In genomic region chr1:161068306-161069200, GRCh38 we compare ENCODE assay signal across 8 cellular contexts. TPM values are rescaled to one million over a fixed set of nuclear protein-coding genes. Genes with fewer than 3 reads are reported as not detected.
A peak's percentile ranks its signal among the peaks of the same experiment; 100 is the strongest.
DNase-seq lines count a peak whose midpoint lies in the region; ATAC-seq, FAIRE-seq and TF ChIP-seq lines count a peak whose summit lies in the region.

No MANE protein-coding gene starts in this region.

- FAIRE-seq in frontal cortex (lab: Jason Lieb, UNC): no peak

- DNase-seq in GM10266 (ENCODE audit: extremely low spot score) (peak; percentile 86), OCI-M2 (lab: John Stamatoyannopoulos, UW; ENCODE audit: unreplicated experiment) (peak; percentile 4), left lobe of liver (ENCODE audit: low spot score) (no peak), NCI-H2227 treated with DMSO at 0.1 percent for 48 hours (lab: John Stamatoyannopoulos, UW) (no peak), frontal cortex (ENCODE audit: low spot score in 2 of 2) (no peak)
- peak; percentile 91 for DNase-seq in activated effector memory CD4-positive, alpha-beta T cell treated with anti-CD3 and anti-CD28 coated beads, Interleukin-2, amount 50 U/mL, for 16 hours
- peak; percentile 75 to 77 for DNase-seq in stimulated activated CD8-positive, alpha-beta memory T cell treated with anti-CD3 and anti-CD28 coated beads, Interleukin-15, amount 100 ng/mL, for 48 hours (ENCODE audit: low read depth in 2 of 2)

- ATAC-seq in HG02571 (IDR thresholded peaks at IDR 0.05; ENCODE audit: unreplicated experiment) (peak; percentile 42), left lobe of liver (peak; percentile 68)

- TF ChIP-seq CTCF in GM10266 (IDR thresholded peaks at IDR 0.05; ENCODE audit: control insufficient read depth, insufficient read depth, low read depth, missing control alignments): no peak

RNA-seq across cellular contexts. Expression of gene ARHGAP30, which starts 1.1 kb away (rescaled TPM):
- total RNA-seq in left lobe of liver (4.0 TPM), frontal cortex (0.82 TPM)

RNA-seq across cellular contexts. Expression of gene NECTIN4, which starts 20.8 kb away (rescaled TPM):
- total RNA-seq in left lobe of liver (not detected), frontal cortex (not detected)

RNA-seq across cellular contexts. Expression of gene USF1, which starts 22.8 kb away (rescaled TPM):
- total RNA-seq in left lobe of liver (27.6 TPM), frontal cortex (186 TPM)

RNA-seq across cellular contexts. Expression of gene KLHDC9, which starts 29.6 kb away (rescaled TPM):
- 6.2 TPM for total RNA-seq in left lobe of liver
- total RNA-seq in frontal cortex: 4.5 TPM

RNA-seq across cellular contexts. Expression of gene TSTD1, which starts 29.8 kb away (rescaled TPM):
- total RNA-seq in left lobe of liver: 30.7 TPM
- total RNA-seq in frontal cortex: 32.6 TPM

Comparison
In these comparisons a context has a peak if more than half of its experiments do, and no peak if none do; other contexts are left out.
1. DNase-seq: peak in GM10266 (single experiment), OCI-M2 (single experiment), activated effector memory CD4-positive, alpha-beta T cell treated with anti-CD3 and anti-CD28 coated beads, Interleukin-2, amount 50 U/mL, for 16 hours (single experiment) and stimulated activated CD8-positive, alpha-beta memory T cell treated with anti-CD3 and anti-CD28 coated beads, Interleukin-15, amount 100 ng/mL, for 48 hours (2 of 2); none in left lobe of liver (single experiment), NCI-H2227 treated with DMSO at 0.1 percent for 48 hours (single experiment) and frontal cortex (0 of 2).